ENCODE assay signal across 8 cellular contexts in genomic region chr1:161621181-161622000, GRCh38. TPM values are rescaled to one million over a fixed set of nuclear protein-coding genes. Genes with fewer than 3 reads are reported as not detected.
DNase-seq lines count a peak whose midpoint lies in the region; ATAC-seq, FAIRE-seq and TF ChIP-seq lines count a peak whose summit lies in the region.
"Not testable (repeated sequence)": the region's sequence is repeated elsewhere in the genome, so short reads cannot be mapped to it uniquely, and the experiment has no call there.

No MANE protein-coding gene starts in this region.

- H3K9me3 Mint-ChIP-seq in activated CD4-positive, alpha-beta T cell treated with anti-CD3 and anti-CD28 coated beads, Interleukin-2, amount 10 ng/mL, durations not matched to agents 24 days and 14 days: not testable (repeated sequence)

- peaks cover 30% of the 10 kb centered on the region for H3K4me1 Mint-ChIP-seq in activated CD4-positive, alpha-beta T cell treated with anti-CD3 and anti-CD28 coated beads, Interleukin-2, amount 10 ng/mL, durations not matched to agents 24 days and 14 days

- not testable (repeated sequence) for H3K4me1 ChIP-seq in pancreas

- H3K4me3 ChIP-seq in bronchial epithelial cell (ENCODE audit: low read depth, low read length) (peak overlapping the region; percentile 45), pancreas (peak overlapping the region in 2 of 4 donors; percentile 17 to 35)

- 3 to 6% methylated on average over 41 of the region's 41 CpGs for WGBS in pancreas, 2 donors

- H3K27ac Mint-ChIP-seq in activated CD4-positive, alpha-beta T cell treated with anti-CD3 and anti-CD28 coated beads, Interleukin-2, amount 10 ng/mL, durations not matched to agents 24 days and 14 days: peak overlapping the region; percentile 91

- ATAC-seq in pancreas: peak; percentile 68 to 75 (median 75)

- not testable (repeated sequence) for H3K36me3 Mint-ChIP-seq in activated CD4-positive, alpha-beta T cell treated with anti-CD3 and anti-CD28 coated beads, Interleukin-2, amount 10 ng/mL, durations not matched to agents 24 days and 14 days (ENCODE audit: low read depth)

- intact Hi-C loops in activated CD4-positive, alpha-beta T cell treated with anti-CD3 and anti-CD28 coated beads, Interleukin-2, amount 10 ng/mL, durations not matched to agents 24 days and 14 days (cut with micrococcal nuclease): loop anchor here (1.0 to 5.0 kb wide), 3 partner anchors 9 to 121 kb away; no protein-coding TSS in a partner anchor
- intact Hi-C loops in pancreas (cut with DNase I): not testable (repeated sequence)

- H3K9me3 ChIP-seq in pancreas: not testable (repeated sequence)

- H3K27ac ChIP-seq in pancreas: not testable (repeated sequence)

- peaks cover 13% of the 10 kb centered on the region for H3K27me3 Mint-ChIP-seq in activated CD4-positive, alpha-beta T cell treated with anti-CD3 and anti-CD28 coated beads, Interleukin-2, amount 10 ng/mL, durations not matched to agents 24 days and 14 days

- not testable (repeated sequence) for TF ChIP-seq CTCF in bronchial epithelial cell (IDR thresholded peaks at IDR 0.05; ENCODE audit: insufficient read depth, low read length, severe bottlenecking); pancreas (IDR thresholded peaks at IDR 0.05)

- not testable (repeated sequence) for H3K36me3 ChIP-seq in bronchial epithelial cell (ENCODE audit: control insufficient read depth, insufficient read depth, low read length); pancreas

- FAIRE-seq in bronchial epithelial cell (lab: Jason Lieb, UNC); pancreas (lab: Jason Lieb, UNC): not testable (repeated sequence)

- peak overlapping the region; percentile 97 for H3K4me3 Mint-ChIP-seq in activated CD4-positive, alpha-beta T cell treated with anti-CD3 and anti-CD28 coated beads, Interleukin-2, amount 10 ng/mL, durations not matched to agents 24 days and 14 days

- DNase-seq in EH (ENCODE audit: low read depth) (peak; percentile 80), HCEC 1CT (peak; percentile 76), NCI-H2227 (lab: John Stamatoyannopoulos, UW; ENCODE audit: unreplicated experiment) (peak; percentile 85), bronchial epithelial cell (ENCODE audit: low read depth) (peak; percentile 83), hypothalamus (lab: John Stamatoyannopoulos, UW) (peak in 45 of 51 donors; percentile 4 to 90 (median 36)), pancreas (peak; percentile 14 to 71 (median 55))
- peak; percentile 93 for DNase-seq in activated CD4-positive, alpha-beta T cell treated with anti-CD3 and anti-CD28 coated beads, Interleukin-2, amount 10 ng/mL, durations not matched to agents 24 days and 14 days
- peak; percentile 71 for DNase-seq in stimulated activated naive CD4-positive, alpha-beta T cell treated with Interleukin-2 at 50 U/mL for 16 hours (lab: John Stamatoyannopoulos, UW)

- H3K27me3 ChIP-seq in bronchial epithelial cell (ENCODE audit: control insufficient read depth, insufficient read depth, low read length); pancreas: not testable (repeated sequence)

RNA-seq across cellular contexts. Expression of gene FCGR3B, which starts 9.6 kb away (rescaled TPM):
- not detected in 2 replicates for total RNA-seq in activated CD4-positive, alpha-beta T cell treated with anti-CD3 and anti-CD28 coated beads, Interleukin-2, amount 10 ng/mL, durations not matched to agents 24 days and 14 days
- total RNA-seq in bronchial epithelial cell (not detected in 2 replicates), pancreas (1 to 10 TPM in 3 of 6 donors, under 1 TPM in 3; 0.22 to 5.2 (median 0.89) TPM)
- under 1 TPM; 0.15 to 0.28 TPM for polyA plus RNA-seq in pancreas

RNA-seq across cellular contexts. Expression of gene FCGR2B, which starts 41.6 kb away (rescaled TPM):
- total RNA-seq in activated CD4-positive, alpha-beta T cell treated with anti-CD3 and anti-CD28 coated beads, Interleukin-2, amount 10 ng/mL, durations not matched to agents 24 days and 14 days: not detected in 2 replicates
- total RNA-seq in bronchial epithelial cell (under 0.01 TPM in 1 of 2 replicates, not detected in the other), pancreas (1 to 10 TPM in 3 of 6 donors, under 1 TPM in 3; 0.19 to 8.8 (median 2.6) TPM)
- polyA plus RNA-seq in pancreas: 1 to 10 TPM in 1 of 2 donors, under 1 TPM in 1; 0.80 to 1.1 TPM

Comparison
In these comparisons a context has a peak if more than half of its experiments do, and no peak if none do; other contexts are left out.
1. DNase-seq: peak in every context shown above with its lines; median percentile 93 in activated CD4-positive, alpha-beta T cell treated with anti-CD3 and anti-CD28 coated beads, Interleukin-2, amount 10 ng/mL, durations not matched to agents 24 days and 14 days; 85 in NCI-H2227; 83 in bronchial epithelial cell; 80 in EH; 76 in HCEC 1CT; 71 in stimulated activated naive CD4-positive, alpha-beta T cell treated with Interleukin-2 at 50 U/mL for 16 hours; 55 in pancreas; 36 in hypothalamus.